ENCODE assay signal across 8 cellular contexts in genomic region chr9:2271426-2271825, GRCh38.
DNase-seq lines count a peak whose midpoint lies in the region; ATAC-seq, FAIRE-seq and TF ChIP-seq lines count a peak whose summit lies in the region.

No MANE protein-coding gene starts in this region.

- no peak overlapping the region for H3K4me3 Mint-ChIP-seq in CD4-positive, alpha-beta T cell

- CTCF ChIA-PET in mammary epithelial cell (lab: Charles Lee; ENCODE audit: low non-redundant PET), result no interaction called here
- CTCF ChIA-PET in CD4-positive, alpha-beta T cell (lab: Charles Lee), result no interaction called here

- H3K9me3 ChIP-seq in mammary epithelial cell (replicated peaks; ENCODE audit: insufficient read depth, low read length), result no peaks in the 10 kb centered on the region
- H3K9me3 ChIP-seq in CD4-positive, alpha-beta T cell (ENCODE audit: control insufficient read depth, low read length), result no peaks in the 10 kb centered on the region

- no peaks in the 10 kb centered on the region for H3K4me1 Mint-ChIP-seq in CD4-positive, alpha-beta T cell (ENCODE audit: low read depth)

- H3K27ac Mint-ChIP-seq in CD4-positive, alpha-beta T cell, result no peak overlapping the region

- H3K4me2 ChIP-seq in mammary epithelial cell (ENCODE audit: insufficient read depth, low read depth, low read length), result no peak overlapping the region

- H3K36me3 Mint-ChIP-seq in CD4-positive, alpha-beta T cell (ENCODE audit: low read depth), result no peaks in the 10 kb centered on the region

- no peak for FAIRE-seq in urothelium cell line (lab: Jason Lieb, UNC)

- H3K9me3 Mint-ChIP-seq in CD4-positive, alpha-beta T cell, result no peaks in the 10 kb centered on the region

- H3K27ac ChIP-seq in mammary epithelial cell (ENCODE audit: insufficient read depth, low read depth, low read length), result no peak overlapping the region
- H3K27ac ChIP-seq in CD4-positive, alpha-beta T cell (ENCODE audit: low read depth, low read length), result no peak overlapping the region

- H3K27me3 Mint-ChIP-seq in CD4-positive, alpha-beta T cell, result peaks cover 12% of the 10 kb centered on the region

- WGBS in mammary epithelial cell (ENCODE audit: low coverage, missing lambda C conversion rate), result 63% methylated on average over 4 of the region's 4 CpGs

- in situ Hi-C loops in mammary epithelial cell (cut with MboI; ENCODE audit: low sequenced_read_pairs in 2 of 2), result no loop called here

- H3K79me2 ChIP-seq in mammary epithelial cell (ENCODE audit: insufficient read depth, low read length), result no peaks in the 10 kb centered on the region

- no TSS peak for BruUV-seq in mammary epithelial cell (replicated peaks; lab: Mats Ljungman, UMichigan)

- dilution Hi-C loops in mammary epithelial cell (cut with HindIII; ENCODE audit: low sequenced_read_pairs), result no loop called here

- peaks cover 2% of the 10 kb centered on the region for H3K27me3 ChIP-seq in mammary epithelial cell (ENCODE audit: insufficient read depth, low read length)
- H3K27me3 ChIP-seq in CD4-positive, alpha-beta T cell (ENCODE audit: control insufficient read depth, insufficient read depth, low read length), result no peaks in the 10 kb centered on the region

- no peaks in the 10 kb centered on the region for H3K36me3 ChIP-seq in mammary epithelial cell (ENCODE audit: insufficient read depth, low read length)

- H3K4me1 ChIP-seq in mammary epithelial cell (ENCODE audit: insufficient read depth, low read length), result no peaks in the 10 kb centered on the region

- TF ChIP-seq CTCF in GM10266 (IDR thresholded peaks at IDR 0.05; ENCODE audit: control insufficient read depth, insufficient read depth, low read depth, missing control alignments) (no peak), GM20000 (IDR thresholded peaks at IDR 0.05; ENCODE audit: extremely low read depth, missing control alignments) (no peak), mammary epithelial cell (conservative IDR thresholded peaks at IDR 0.05 in 1 of 2, IDR thresholded peaks at IDR 0.05 in 1 of 2; ENCODE audit: extremely low read depth in 1 of 2, insufficient read depth in 1 of 2, low read depth in 1 of 2, low read length in 2 of 2) (no peak)
- TF ChIP-seq CTCF in CD4-positive, alpha-beta T cell (IDR thresholded peaks at IDR 0.05), result no peak

- H3K9ac ChIP-seq in mammary epithelial cell (ENCODE audit: insufficient read depth, low read length), result no peak overlapping the region

- no peak for ATAC-seq in CD4-positive, alpha-beta T cell (ENCODE audit: poor library complexity)

- intact Hi-C loops in mammary epithelial cell (cut with micrococcal nuclease), result no loop called here
- intact Hi-C loops in CD4-positive, alpha-beta T cell (cut with DNase I, micrococcal nuclease), result no loop called here

- H2AFZ ChIP-seq in mammary epithelial cell (ENCODE audit: low read depth, low read length), result no peak overlapping the region

- DNase-seq in GM10266 (ENCODE audit: extremely low spot score) (peak; percentile 16), GM20000 (ENCODE audit: low spot score) (peak; percentile 22), mammary epithelial cell (peak; percentile 4), urothelium cell line (ENCODE audit: low spot score) (peak; percentile 35), retina (no peak)
- peak; percentile 35 for DNase-seq in Jurkat, Clone E6-1 (ENCODE audit: low read depth, low spot score)
- no peak for DNase-seq in CD4-positive, alpha-beta T cell
- no peak for DNase-seq in activated naive CD4-positive, alpha-beta T cell treated with Interleukin-2 at 50 U/mL for 16 hours

- H3K4me3 ChIP-seq in Jurkat, Clone E6-1 (ENCODE audit: low read length), result no peak overlapping the region
- H3K4me3 ChIP-seq in mammary epithelial cell (replicated peaks in 1 of 3; ENCODE audit: insufficient read depth in 1 of 3, low read depth in 2 of 3, low read length in 3 of 3), result no peak overlapping the region

- POLR2A ChIA-PET in CD4-positive, alpha-beta T cell (lab: Charles Lee), result no interaction called here

- no peaks in the 10 kb centered on the region for H4K20me1 ChIP-seq in mammary epithelial cell (ENCODE audit: insufficient read depth, low read length)

Comparison
In these comparisons a context has a peak if more than half of its experiments do, and no peak if none do; other contexts are left out.
1. DNase-seq: peak in GM10266 (single experiment), GM20000 (single experiment), Jurkat, Clone E6-1 (single experiment), mammary epithelial cell (single experiment) and urothelium cell line (single experiment); none in retina (single experiment), CD4-positive, alpha-beta T cell (0 of 10) and activated naive CD4-positive, alpha-beta T cell treated with Interleukin-2 at 50 U/mL for 16 hours (single experiment).